ENCODE assay signal across 25 cellular contexts in the genomic region with DNA sequence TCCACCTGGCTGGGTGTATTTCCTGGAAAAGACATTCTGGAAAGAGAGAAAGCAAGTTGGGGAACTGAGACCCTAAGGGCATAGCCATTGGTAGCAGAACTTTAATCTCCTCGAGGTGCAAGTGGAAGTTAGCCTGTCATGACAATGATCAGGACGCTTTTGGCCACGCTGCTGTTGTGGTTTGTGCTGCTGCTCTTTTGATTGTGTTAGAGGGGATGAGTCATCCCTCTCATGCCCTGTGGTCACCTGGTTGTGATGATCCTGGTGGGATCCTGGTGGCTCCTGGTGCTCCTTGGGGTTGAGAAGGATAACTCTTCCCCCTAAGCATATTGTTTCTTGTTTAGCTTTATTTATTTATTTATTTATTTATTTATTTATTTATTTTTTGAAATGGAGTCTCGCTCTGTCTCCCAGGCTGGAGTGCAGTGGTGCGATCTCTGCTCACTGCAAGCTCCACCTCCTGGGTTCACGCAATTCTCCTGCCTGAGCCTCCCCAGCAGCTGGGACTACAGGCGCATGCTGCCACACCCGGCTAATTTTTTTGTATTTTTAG.
DNase-seq lines count a peak whose midpoint lies in the region; ATAC-seq and FAIRE-seq lines count a peak whose summit lies in the region.
"Had no signal": no experiment of that assay in that cellular context is flagged by ENCODE, and none has a peak within 500 bp of the region (broad histone marks: within the 10 kb centered on the region; RNA-seq: fewer than 3 reads in every experiment).

No MANE protein-coding gene starts in this region.

- FAIRE-seq in RCC 7860 (lab: Jason Lieb, UNC): no peak
- FAIRE-seq: H1, TTC549 had no signal

- peak; percentile 25 for DNase-seq in Caki2 (ENCODE audit: low read depth)
- DNase-seq in HK-2 (ENCODE audit: unreplicated experiment): peak; percentile 5
- DNase-seq in RCC 7860 (ENCODE audit: low spot score): peak; percentile 21
- DNase-seq in renal cortical epithelial cell (ENCODE audit: low read depth): peak; percentile 18
- DNase-seq in amniotic stem cell (lab: John Stamatoyannopoulos, UW): no peak
- no peak for DNase-seq in D341Med (ENCODE audit: low spot score)
- DNase-seq: activated CD4-positive, alpha-beta T cell treated with anti-CD3 and anti-CD28 coated beads, Interleukin-2, amount 50 U/mL, for 48 hours; activated naive CD4-positive, alpha-beta T cell treated with anti-CD3 and anti-CD28 coated beads for 36 hours; amygdala; CD4-positive, CD25-positive, alpha-beta regulatory T cell; colonic mucosa; DMS 273 treated with DMSO at 0.1 percent for 48 hours; effector memory CD8-positive, alpha-beta T cell; foreskin keratinocyte; mucosa of descending colon; NCI-H1694; NCI-H510A; retina; stimulated activated CD4-positive, alpha-beta T cell treated with anti-CD3 and anti-CD28 coated beads, Interleukin-1b, Interleukin-23, amount 100 ng/mL, for 48 hours; stimulated activated CD8-positive, alpha-beta memory T cell treated with anti-CD3 and anti-CD28 coated beads, Interleukin-4, amount 100 ng/mL, for 48 hours; transverse colon had no signal

- in situ Hi-C loops in Caki2 (cut with HindIII; ENCODE audit: low pct_unique_long_range_greater_than_20kb, low sequenced_read_pairs): no loop called here

- ATAC-seq in HG03175 (IDR thresholded peaks at IDR 0.05; ENCODE audit: unreplicated experiment): no peak
- ATAC-seq: activated CD4-positive, CD25-positive, alpha-beta regulatory T cell treated with anti-CD3 and anti-CD28 coated beads, Interleukin-2, amount 50 U/mL, for 24 hours; effector memory CD8-positive, alpha-beta T cell; foreskin keratinocyte; mucosa of descending colon had no signal

Comparison
In these comparisons a context has a peak if more than half of its experiments do, and no peak if none do; other contexts are left out.
1. DNase-seq: peak in Caki2 (single experiment), HK-2 (single experiment), RCC 7860 (single experiment) and renal cortical epithelial cell (single experiment); none in amniotic stem cell (single experiment) and D341Med (single experiment).